ENCODE assay signal across 1 cellular context in the genomic region with DNA sequence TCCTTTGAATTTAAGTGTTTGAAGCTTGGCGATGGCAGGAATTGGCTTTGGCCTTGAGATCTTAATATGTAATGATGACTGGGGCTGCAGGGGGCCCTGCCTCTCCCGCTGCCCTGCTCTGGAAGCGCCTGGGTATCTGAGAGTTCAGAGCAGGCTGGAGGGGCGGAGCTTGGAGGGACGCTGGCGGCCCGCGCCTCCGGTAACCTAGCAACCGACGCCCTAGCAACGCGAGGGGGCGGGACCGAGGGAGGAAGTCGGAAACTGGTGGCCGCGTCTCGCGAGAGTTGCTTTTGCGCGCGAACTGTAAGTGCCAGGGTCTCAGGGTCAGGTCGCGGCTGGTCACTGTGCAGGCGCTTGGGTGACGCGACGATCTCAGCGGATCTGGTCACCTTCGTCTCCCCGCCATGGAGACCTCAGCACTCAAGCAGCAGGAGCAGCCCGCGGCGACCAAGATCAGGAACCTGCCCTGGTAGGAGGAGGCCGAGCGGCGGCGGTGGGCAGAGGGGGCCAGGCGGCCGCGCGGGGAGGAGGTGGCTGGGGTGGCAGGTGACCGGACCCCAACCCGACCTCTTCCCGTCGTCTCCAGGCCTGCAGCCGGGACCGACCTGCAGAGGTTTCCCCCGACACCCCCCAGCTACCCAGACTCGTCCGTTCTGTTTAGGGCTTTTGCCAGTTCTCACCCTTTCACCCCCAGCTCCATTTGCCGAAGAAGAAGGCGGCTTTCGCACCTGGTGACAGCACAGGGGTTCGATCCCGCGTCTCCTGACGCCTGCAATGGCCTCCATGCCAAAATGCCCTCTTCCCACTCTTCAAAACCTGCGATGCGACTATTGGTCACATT.
TF ChIP-seq lines count a peak whose summit lies in the region.

A gene with protein sequence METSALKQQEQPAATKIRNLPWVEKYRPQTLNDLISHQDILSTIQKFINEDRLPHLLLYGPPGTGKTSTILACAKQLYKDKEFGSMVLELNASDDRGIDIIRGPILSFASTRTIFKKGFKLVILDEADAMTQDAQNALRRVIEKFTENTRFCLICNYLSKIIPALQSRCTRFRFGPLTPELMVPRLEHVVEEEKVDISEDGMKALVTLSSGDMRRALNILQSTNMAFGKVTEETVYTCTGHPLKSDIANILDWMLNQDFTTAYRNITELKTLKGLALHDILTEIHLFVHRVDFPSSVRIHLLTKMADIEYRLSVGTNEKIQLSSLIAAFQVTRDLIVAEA (plus strand): TSS at position 280 of the 841 bp plus-strand sequence. CDS start 125 bp downstream, at position 405.

TF ChIP-seq in HepG2, 621 proteins besides CTCF, POLR2A, EP300 and RAD21 (continued from another document and continues in another):
- TF ChIP-seq PRDM10 (CRISPR knock-in tag; IDR thresholded peaks at IDR 0.05; ENCODE audit: low read depth), result no peak
- TF ChIP-seq PHF20 (CRISPR knock-in tag; IDR thresholded peaks at IDR 0.05), result peak; percentile 84
- TF ChIP-seq EEA1 (CRISPR knock-in tag; IDR thresholded peaks at IDR 0.05; ENCODE audit: borderline replicate concordance), result peak; percentile 84; the same call in 1 of the 2 replicates
- TF ChIP-seq KMT2B (CRISPR knock-in tag; IDR thresholded peaks at IDR 0.05), result peak; percentile 87
- no peak for TF ChIP-seq ZNF746 (CRISPR knock-in tag; IDR thresholded peaks at IDR 0.05)
- TF ChIP-seq ZSCAN25 (CRISPR knock-in tag; IDR thresholded peaks at IDR 0.05), result no peak; the same call in 1 of the 2 replicates
- no peak; the same call in 1 of the 2 replicates for TF ChIP-seq ZNF709 (CRISPR knock-in tag; IDR thresholded peaks at IDR 0.05)
- peak; percentile 97 for TF ChIP-seq GABPB1 (CRISPR knock-in tag; IDR thresholded peaks at IDR 0.05)
- peak; percentile 89 for TF ChIP-seq RXRA (CRISPR knock-in tag; IDR thresholded peaks at IDR 0.05)
- no peak for TF ChIP-seq SOX13 (IDR thresholded peaks at IDR 0.05)
- peak in 1 of 2 experiments; percentile 20; a peak in 1 of 4 replicates for TF ChIP-seq SOX13 (CRISPR knock-in tag; conservative IDR thresholded peaks at IDR 0.05 in 1 of 2, IDR thresholded peaks at IDR 0.05 in 1 of 2)
- peak; percentile 73 for TF ChIP-seq SP4 (CRISPR knock-in tag; IDR thresholded peaks at IDR 0.05)
- TF ChIP-seq, protein P1, sequence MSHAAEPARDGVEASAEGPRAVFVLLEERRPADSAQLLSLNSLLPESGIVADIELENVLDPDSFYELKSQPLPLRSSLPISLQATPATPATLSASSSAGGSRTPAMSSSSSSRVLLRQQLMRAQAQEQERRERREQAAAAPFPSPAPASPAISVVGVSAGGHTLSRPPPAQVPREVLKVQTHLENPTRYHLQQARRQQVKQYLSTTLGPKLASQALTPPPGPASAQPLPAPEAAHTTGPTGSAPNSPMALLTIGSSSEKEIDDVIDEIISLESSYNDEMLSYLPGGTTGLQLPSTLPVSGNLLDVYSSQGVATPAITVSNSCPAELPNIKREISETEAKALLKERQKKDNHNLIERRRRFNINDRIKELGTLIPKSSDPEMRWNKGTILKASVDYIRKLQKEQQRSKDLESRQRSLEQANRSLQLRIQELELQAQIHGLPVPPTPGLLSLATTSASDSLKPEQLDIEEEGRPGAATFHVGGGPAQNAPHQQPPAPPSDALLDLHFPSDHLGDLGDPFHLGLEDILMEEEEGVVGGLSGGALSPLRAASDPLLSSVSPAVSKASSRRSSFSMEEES (CRISPR knock-in tag; IDR thresholded peaks at IDR 0.05), result peak; percentile 53; the same call in 1 of the 2 replicates
- TF ChIP-seq RBFOX2 (IDR thresholded peaks at IDR 0.05; ENCODE audit: low read depth, low read length), result peak; percentile 86
- 0 out of 2 replicates have a peak, but pooled peaks have one; percentile 51 for TF ChIP-seq ZFP36L1 (CRISPR knock-in tag; IDR thresholded peaks at IDR 0.05)
- TF ChIP-seq DMAP1 (CRISPR knock-in tag; IDR thresholded peaks at IDR 0.05), result peak; percentile 88
- peak; percentile 43; the same call in 1 of the 2 replicates for TF ChIP-seq NCOA2 (CRISPR knock-in tag; IDR thresholded peaks at IDR 0.05)
- peak; percentile 81 for TF ChIP-seq KDM5A (IDR thresholded peaks at IDR 0.05; ENCODE audit: borderline replicate concordance, low read length)
- 0 out of 2 replicates have a peak, but pooled peaks have one; percentile 51 for TF ChIP-seq KDM3A (CRISPR knock-in tag; IDR thresholded peaks at IDR 0.05; ENCODE audit: low read depth)
- peak; percentile 35; the same call in 1 of the 2 replicates for TF ChIP-seq ZNF232 (CRISPR knock-in tag; IDR thresholded peaks at IDR 0.05; ENCODE audit: borderline replicate concordance)
- TF ChIP-seq, protein P2, sequence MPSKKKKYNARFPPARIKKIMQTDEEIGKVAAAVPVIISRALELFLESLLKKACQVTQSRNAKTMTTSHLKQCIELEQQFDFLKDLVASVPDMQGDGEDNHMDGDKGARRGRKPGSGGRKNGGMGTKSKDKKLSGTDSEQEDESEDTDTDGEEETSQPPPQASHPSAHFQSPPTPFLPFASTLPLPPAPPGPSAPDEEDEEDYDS (CRISPR knock-in tag; IDR thresholded peaks at IDR 0.05), result peak; percentile 57; the same call in 1 of the 2 replicates
- 0 out of 2 replicates have a peak, but pooled peaks have one; percentile 41 for TF ChIP-seq ZNF580 (CRISPR knock-in tag; IDR thresholded peaks at IDR 0.05; ENCODE audit: borderline replicate concordance, low read depth)
- no peak for TF ChIP-seq ZNF367 (CRISPR knock-in tag; IDR thresholded peaks at IDR 0.05; ENCODE audit: borderline replicate concordance)
- 0 out of 2 replicates have a peak, but pooled peaks have one; percentile 23 for TF ChIP-seq CCDC6 (CRISPR knock-in tag; IDR thresholded peaks at IDR 0.05)
- TF ChIP-seq ZSCAN30 (CRISPR knock-in tag; IDR thresholded peaks at IDR 0.05), result no peak
- peak; percentile 90 for TF ChIP-seq KMT2A (CRISPR knock-in tag; IDR thresholded peaks at IDR 0.05)
- peak; percentile 82; the same call in 1 of the 2 replicates for TF ChIP-seq RFX5 (IDR thresholded peaks at IDR 0.05; ENCODE audit: low read depth, low read length)
- TF ChIP-seq SALL1 (CRISPR knock-in tag; IDR thresholded peaks at IDR 0.05), result peak; percentile 88; the same call in 1 of the 2 replicates
- no peak for TF ChIP-seq ZMAT5 (CRISPR knock-in tag; IDR thresholded peaks at IDR 0.05; ENCODE audit: borderline replicate concordance, low read depth)
- peak; percentile 87 for TF ChIP-seq POLR2AphosphoS5 (IDR thresholded peaks at IDR 0.05; ENCODE audit: low read depth, low read length)
- 0 out of 2 replicates have a peak, but pooled peaks have one; percentile 50 for TF ChIP-seq ZBTB7A (CRISPR knock-in tag; IDR thresholded peaks at IDR 0.05)
- peak; percentile 64 for TF ChIP-seq TEAD3 (CRISPR knock-in tag; optimal IDR thresholded peaks at IDR 0.05; ENCODE audit: borderline replicate concordance)
- 0 out of 2 replicates have a peak, but pooled peaks have one; percentile 57 for TF ChIP-seq ZNF335 (CRISPR knock-in tag; IDR thresholded peaks at IDR 0.05)
- peak; percentile 63 for TF ChIP-seq TBX2 (CRISPR knock-in tag; IDR thresholded peaks at IDR 0.05; ENCODE audit: borderline replicate concordance)
- peak; percentile 51; the same call in 1 of the 2 replicates for TF ChIP-seq NFAT5 (CRISPR knock-in tag; IDR thresholded peaks at IDR 0.05)
- peak; percentile 63; the same call in 1 of the 2 replicates for TF ChIP-seq ZNF264 (CRISPR knock-in tag; IDR thresholded peaks at IDR 0.05)
- peak; percentile 67; the same call in 1 of the 2 replicates for TF ChIP-seq TARDBP (CRISPR knock-in tag; IDR thresholded peaks at IDR 0.05)
- TF ChIP-seq ZNF850 (CRISPR knock-in tag; conservative IDR thresholded peaks at IDR 0.05), result no peak
- peak; percentile 49; the same call in 1 of the 2 replicates for TF ChIP-seq CHCHD3 (CRISPR knock-in tag; IDR thresholded peaks at IDR 0.05)
- TF ChIP-seq POLR2G (IDR thresholded peaks at IDR 0.05; ENCODE audit: low read depth, low read length), result peak; percentile 81
- peak; percentile 99 for TF ChIP-seq RBM22 (optimal IDR thresholded peaks at IDR 0.05; ENCODE audit: low read length)
- no peak for TF ChIP-seq HNF1A (IDR thresholded peaks at IDR 0.05; ENCODE audit: low read depth)
- 0 out of 2 replicates have a peak, but pooled peaks have one; percentile 51 for TF ChIP-seq HNF1A (CRISPR knock-in tag; IDR thresholded peaks at IDR 0.05; ENCODE audit: borderline replicate concordance)
